Comparison of ENCODE assay signal across 10 cellular contexts in the genomic region with DNA sequence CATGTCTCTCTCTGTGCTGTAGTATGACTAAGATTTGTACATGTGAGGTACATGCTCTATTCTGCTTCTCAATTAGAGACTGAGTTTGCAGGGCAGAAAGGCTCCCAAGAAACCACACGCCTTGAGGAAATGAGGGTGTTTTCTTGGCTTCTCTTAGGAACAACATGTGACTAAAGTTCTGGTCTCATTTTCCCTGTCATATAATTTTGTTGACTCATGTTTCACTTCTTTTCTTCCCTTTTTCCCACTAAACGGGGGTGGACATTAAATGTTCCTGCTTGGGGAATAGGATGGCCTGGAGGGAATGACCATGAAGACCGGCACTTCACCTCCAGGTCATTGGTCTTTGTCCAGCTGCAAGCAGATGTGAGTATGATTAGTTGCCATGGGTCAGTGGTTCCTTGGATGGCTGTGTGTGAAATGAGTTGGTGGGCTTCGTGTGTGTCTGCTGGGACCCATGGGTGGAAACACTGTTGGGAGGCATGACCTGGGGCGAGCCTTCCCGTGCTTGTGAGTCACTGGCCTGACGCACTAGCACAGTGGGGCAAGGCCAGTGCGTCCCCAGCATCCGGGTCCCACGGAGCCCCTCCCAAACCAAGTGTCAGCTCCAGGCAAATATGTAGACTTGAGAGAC. TPM values are rescaled to one million over a fixed set of nuclear protein-coding genes. Genes with fewer than 3 reads are reported as not detected.
DNase-seq lines count a peak whose midpoint lies in the region; ATAC-seq and TF ChIP-seq lines count a peak whose summit lies in the region.
"Had no signal": no experiment of that assay in that cellular context is flagged by ENCODE, and none has a peak within 500 bp of the region (broad histone marks: within the 10 kb centered on the region; RNA-seq: fewer than 3 reads in every experiment).

No MANE protein-coding gene starts in this region.

- no peak overlapping the region for H3K9ac ChIP-seq in mucosa of rectum (ENCODE audit: low read depth in 1 of 2, low read length in 2 of 2)

- TF ChIP-seq EP300 in upper lobe of left lung (IDR thresholded peaks at IDR 0.05), result peak in 2 of 4 donors; percentile 18 to 35

- H3K4me3 ChIP-seq in SJSA1 (no peak overlapping the region), esophagus (ENCODE audit: low read depth in 1 of 2, low read length in 2 of 2) (no peak overlapping the region), mucosa of rectum (ENCODE audit: low read length in 2 of 2) (no peak overlapping the region), upper lobe of left lung (no peak overlapping the region), BE2C (ENCODE audit: low read depth, low read length) (no peak overlapping the region)

- H3K27me3 ChIP-seq in SJSA1 (replicated peaks), result no peaks in the 10 kb centered on the region
- no peaks in the 10 kb centered on the region for H3K27me3 ChIP-seq in esophagus (ENCODE audit: control insufficient read depth in 1 of 2, insufficient read depth in 2 of 2, low read length in 2 of 2)
- H3K27me3 ChIP-seq in mucosa of rectum (ENCODE audit: control insufficient read depth in 2 of 2, insufficient read depth in 2 of 2, low read length in 2 of 2), result no peaks in the 10 kb centered on the region
- H3K27me3 ChIP-seq in upper lobe of left lung, result no peaks in the 10 kb centered on the region
- no peaks in the 10 kb centered on the region; the same call in 1 of the 2 replicates for H3K27me3 ChIP-seq in BE2C

- 53 to 59% methylated on average over 10 of the region's 10 CpGs for WGBS in esophagus, 2 donors
- WGBS in upper lobe of left lung, 2 donors, result 59 to 71% methylated on average over 7 to 10 of the region's 10 CpGs

- peaks cover 16% of the 10 kb centered on the region for H3K36me3 ChIP-seq in SJSA1
- H3K36me3 ChIP-seq in esophagus (ENCODE audit: control insufficient read depth in 2 of 2, insufficient read depth in 2 of 2, low read length in 1 of 2), result no peaks in the 10 kb centered on the region
- no peaks in the 10 kb centered on the region for H3K36me3 ChIP-seq in mucosa of rectum (ENCODE audit: control insufficient read depth in 2 of 2, insufficient read depth in 2 of 2, low read length in 2 of 2)
- peaks cover 0 to 11% (median 0%) of the 10 kb centered on the region in 4 donors for H3K36me3 ChIP-seq in upper lobe of left lung
- H3K36me3 ChIP-seq in BE2C, result no peaks in the 10 kb centered on the region

- peak; percentile 47 to 59 for DNase-seq in SJSA1 (ENCODE audit: low read depth in 1 of 2, low spot score in 2 of 2)
- DNase-seq in upper lobe of left lung, result peak in 1 of 2 donors; percentile 39
- DNase-seq in BE2C, result no peak
- DNase-seq in activated effector memory CD4-positive, alpha-beta T cell treated with anti-CD3 and anti-CD28 coated beads, Interleukin-2, amount 50 U/mL, for 16 hours, result no peak
- DNase-seq: T-cell had no signal

- H3K27ac ChIP-seq in SJSA1 (peak overlapping the region; percentile 41), esophagus (ENCODE audit: low read depth in 2 of 2, low read length in 1 of 2) (peak overlapping the region; percentile 73 to 83), mucosa of rectum (ENCODE audit: low read depth in 2 of 2, low read length in 2 of 2) (peak overlapping the region; percentile 53 to 75), upper lobe of left lung (peak overlapping the region; percentile 43 to 77 (median 63))

- ATAC-seq in upper lobe of left lung (ENCODE audit: low FRiP score in 2 of 2) (peak; percentile 20 to 72), GM21723 (IDR thresholded peaks at IDR 0.05; ENCODE audit: unreplicated experiment) (no peak), GM18868 (IDR thresholded peaks at IDR 0.05; ENCODE audit: unreplicated experiment) (no peak)
- ATAC-seq: T-cell had no signal

- H3K4me1 ChIP-seq in SJSA1 (replicated peaks) (peaks cover 70% of the 10 kb centered on the region), esophagus (ENCODE audit: control insufficient read depth in 2 of 2, insufficient read depth in 2 of 2, low read length in 1 of 2) (peaks cover 0 to 2% of the 10 kb centered on the region in 2 donors), mucosa of rectum (ENCODE audit: control insufficient read depth in 2 of 2, insufficient read depth in 2 of 2, low read length in 2 of 2) (peaks cover 0 to 3% of the 10 kb centered on the region in 2 donors), upper lobe of left lung (peaks cover 10 to 27% (median 21%) of the 10 kb centered on the region in 4 donors), BE2C (no peaks in the 10 kb centered on the region)

- TF ChIP-seq CTCF in upper lobe of left lung (IDR thresholded peaks at IDR 0.05) (no peak), BE2C (IDR thresholded peaks at IDR 0.05; ENCODE audit: low read depth, low read length) (no peak)

- no peak for TF ChIP-seq POLR2A in upper lobe of left lung (IDR thresholded peaks at IDR 0.05)

- H3K9me3 ChIP-seq in SJSA1 (replicated peaks) (no peaks in the 10 kb centered on the region), esophagus (ENCODE audit: control insufficient read depth in 2 of 2, insufficient read depth in 1 of 2, low read depth in 1 of 2, low read length in 1 of 2) (no peaks in the 10 kb centered on the region), mucosa of rectum (ENCODE audit: control insufficient read depth in 2 of 2, low read length in 2 of 2) (no peaks in the 10 kb centered on the region), upper lobe of left lung (no peaks in the 10 kb centered on the region), BE2C (no peaks in the 10 kb centered on the region)

RNA-seq across cellular contexts. Expression of gene COL4A1, which starts 56.6 kb away (rescaled TPM):
- total RNA-seq in SJSA1 (2014; rRNA removed; shearing (Covaris generic)), result 489 and 591 TPM in 2 replicates
- polyA plus RNA-seq in esophagus, result 10 to 100 TPM; 10.4 to 23.7 TPM
- 100 to 1,000 TPM in 4 of 6 donors, 10 to 100 TPM in 2; 81.7 to 309 (median 167) TPM for total RNA-seq in upper lobe of left lung
- polyA plus RNA-seq in BE2C (2012; ENCODE audit: insufficient read depth, insufficient read length, low read depth), result 4.1 TPM
- total RNA-seq: activated T-helper 2 cell treated with anti-CD3 and anti-CD28 coated beads, Interferon-gamma antibody, Interleukin-2, Interleukin-4, amounts not matched to agents 10 μg/mL and 5 μg/mL and 100 μg/mL, durations not matched to agents 14 hours and 24 hours and 36 hours had no signal

RNA-seq across cellular contexts. Expression of gene COL4A2, which starts 56.7 kb away (rescaled TPM):
- total RNA-seq in SJSA1 (2014; rRNA removed; shearing (Covaris generic)), result 677 and 741 TPM in 2 replicates
- 10 to 100 TPM; 25.3 to 39.2 TPM for polyA plus RNA-seq in esophagus
- total RNA-seq in upper lobe of left lung, result 100 to 1,000 TPM; 169 to 458 (median 258) TPM
- polyA plus RNA-seq in BE2C (2012; ENCODE audit: insufficient read depth, insufficient read length, low read depth), result 11.5 TPM
- total RNA-seq: activated T-helper 2 cell treated with anti-CD3 and anti-CD28 coated beads, Interferon-gamma antibody, Interleukin-2, Interleukin-4, amounts not matched to agents 10 μg/mL and 5 μg/mL and 100 μg/mL, durations not matched to agents 14 hours and 24 hours and 36 hours had no signal

Comparison
In these comparisons a context has a peak if more than half of its experiments do, and no peak if none do; other contexts are left out.
1. DNase-seq: peak in SJSA1 (2 of 2); none in BE2C (single experiment) and activated effector memory CD4-positive, alpha-beta T cell treated with anti-CD3 and anti-CD28 coated beads, Interleukin-2, amount 50 U/mL, for 16 hours (single experiment).
2. ATAC-seq: peak in upper lobe of left lung (2 of 2); none in GM21723 (single experiment) and GM18868 (single experiment).
3. Peak in every context shown above with its lines, with median percentiles within 50 percentile points of each other: H3K27ac ChIP-seq.